11 cellular contexts compared by ENCODE assay signal in genomic region chr5:176744584-176744965, GRCh38.
A peak's percentile ranks its signal among the peaks of the same experiment; 100 is the strongest.
DNase-seq lines count a peak whose midpoint lies in the region; ATAC-seq and TF ChIP-seq lines count a peak whose summit lies in the region.
"Had no signal": no experiment of that assay in that cellular context is flagged by ENCODE, and none has a peak within 500 bp of the region (broad histone marks: within the 10 kb centered on the region; RNA-seq: fewer than 3 reads in every experiment).

No MANE protein-coding gene starts in this region.

- in situ Hi-C loops in G401 (cut with HindIII; ENCODE audit: low sequenced_read_pairs) = no loop called here
- in situ Hi-C loops in IMR-90 (cut with MboI; ENCODE audit: low sequenced_read_pairs) = no loop called here

- H4K91ac ChIP-seq in IMR-90 (ENCODE audit: insufficient read depth, low read depth, low read length) = no peak overlapping the region

- no TSS peak for BruUV-seq in IMR-90 (replicated peaks; lab: Mats Ljungman, UMichigan)

- H3K4me3 ChIP-seq in IMR-90 (ENCODE audit: insufficient read depth, low read depth, low read length) (no peak overlapping the region), cardiac fibroblast (replicated peaks in 1 of 2; ENCODE audit: low read depth in 2 of 2, low read length in 2 of 2) (no peak overlapping the region), neural progenitor cell (no peak overlapping the region)

- no peaks in the 10 kb centered on the region for H3K36me3 ChIP-seq in IMR-90 (ENCODE audit: control insufficient read depth, insufficient read depth, low read length)
- no peaks in the 10 kb centered on the region for H3K36me3 ChIP-seq in neural progenitor cell

- 61% methylated on average over 3 of the region's 8 CpGs; no CpG with 5 or more reads in 1 of the 2 experiments for WGBS in IMR-90 (ENCODE audit: extremely low coverage in 2 of 2, insufficient read length in 1 of 2), 2 experiments

- H3K27me3 Mint-ChIP-seq in neural progenitor cell (ENCODE audit: insufficient read depth, low read depth) = peaks cover 25% of the 10 kb centered on the region
- peaks cover 100% of the 10 kb centered on the region for H3K27me3 Mint-ChIP-seq in stimulated activated naive CD8-positive, alpha-beta T cell treated with anti-CD3 and anti-CD28 coated beads, Interleukin-15, amount 100 ng/mL, for 72 hours

- CTCF ChIA-PET in IMR-90 (lab: Yijun Ruan, JAX) = interaction anchor here (0.7 kb wide), 1 partner anchor 14 kb away, joined by 3 read pairs; no protein-coding TSS in a partner anchor

- no peak overlapping the region for H3K14ac ChIP-seq in IMR-90 (replicated peaks; ENCODE audit: low read depth, low read length)

- POLR2A ChIA-PET in IMR-90 (lab: Charles Lee; ENCODE audit: unreplicated experiment) = no interaction called here

- intact Hi-C loops in IMR-90 (cut with micrococcal nuclease) = no loop called here

- TF ChIP-seq POLR2A in IMR-90 (IDR thresholded peaks at IDR 0.05; ENCODE audit: low read depth, low read length) = no peak

- no peak overlapping the region for H3K23ac ChIP-seq in IMR-90 (ENCODE audit: low read depth, low read length)

- dilution Hi-C loops in IMR-90 (cut with HindIII; ENCODE audit: low sequenced_read_pairs, unreplicated experiment) = no loop called here

- H3K79me1 ChIP-seq in IMR-90 (ENCODE audit: low read depth in 1 of 2, low read length in 2 of 2) = no peaks in the 10 kb centered on the region

- H4K8ac ChIP-seq in IMR-90 (ENCODE audit: low read depth in 2 of 2, low read length in 2 of 2) = no peak overlapping the region

- no peak overlapping the region for H3K4ac ChIP-seq in IMR-90 (ENCODE audit: low read depth, low read length)

- no peak overlapping the region for H3K4me2 ChIP-seq in IMR-90 (ENCODE audit: low read depth, low read length)
- peak overlapping the region; percentile 70 for H3K4me2 ChIP-seq in neural progenitor cell

- no peak overlapping the region for H2BK15ac ChIP-seq in IMR-90 (ENCODE audit: low read depth, low read length)

- DNase-seq in G401 (ENCODE audit: low spot score) (peak; percentile 82), IMR-90 (no peak), cardiac fibroblast (ENCODE audit: low read depth in 2 of 2) (peak in 1 of 2 donors; percentile 10), neural progenitor cell (ENCODE audit: low spot score) (peak; percentile 53), SHP77 (lab: John Stamatoyannopoulos, UW) (no peak)
- DNase-seq in stimulated activated naive CD8-positive, alpha-beta T cell treated with anti-CD3 and anti-CD28 coated beads, Interleukin-15, amount 100 ng/mL, for 72 hours = no peak
- no peak for DNase-seq in activated CD4-positive, alpha-beta T cell treated with anti-CD3 and anti-CD28 coated beads, Interleukin-2, amount 50 U/mL, for 4 hours
- DNase-seq: activated naive CD4-positive, alpha-beta T cell; stimulated activated CD4-positive, alpha-beta T cell treated with anti-CD3 and anti-CD28 coated beads, Interleukin-4, amount 100 ng/mL, for 4 hours; T1000 had no signal

- no peaks in the 10 kb centered on the region for H3K36me3 Mint-ChIP-seq in neural progenitor cell

- no peaks in the 10 kb centered on the region for H3K9me3 Mint-ChIP-seq in neural progenitor cell
- no peaks in the 10 kb centered on the region for H3K9me3 Mint-ChIP-seq in stimulated activated naive CD8-positive, alpha-beta T cell treated with anti-CD3 and anti-CD28 coated beads, Interleukin-15, amount 100 ng/mL, for 72 hours

- H4K5ac ChIP-seq in IMR-90 (ENCODE audit: low read depth, low read length) = no peak overlapping the region

- H4K20me1 ChIP-seq in IMR-90 (ENCODE audit: insufficient read depth, low read length) = peaks cover 3% of the 10 kb centered on the region; the same call in 1 of the 2 replicates
- no peaks in the 10 kb centered on the region for H4K20me1 ChIP-seq in neural progenitor cell (ENCODE audit: low read depth)

- no peak overlapping the region for H3K56ac ChIP-seq in IMR-90 (ENCODE audit: extremely low read depth, insufficient read depth, low read length)

- H3F3A ChIP-seq in neural progenitor cell (ENCODE audit: low read depth) = peaks cover 51% of the 10 kb centered on the region

- no peak overlapping the region for H3K9ac ChIP-seq in IMR-90 (ENCODE audit: low read depth, low read length)
- H3K9ac ChIP-seq in neural progenitor cell = no peak overlapping the region

- H3K27me3 ChIP-seq in IMR-90 (ENCODE audit: control insufficient read depth, insufficient read depth, low read length) = peaks cover 83% of the 10 kb centered on the region
- H3K27me3 ChIP-seq in neural progenitor cell = peaks cover 17% of the 10 kb centered on the region

- no peak overlapping the region for H2BK5ac ChIP-seq in IMR-90 (ENCODE audit: low read depth, low read length, poor library complexity, severe bottlenecking)

- H3K4me1 ChIP-seq in IMR-90 (ENCODE audit: control insufficient read depth, insufficient read depth, low read length) (no peaks in the 10 kb centered on the region), neural progenitor cell (peaks cover 52% of the 10 kb centered on the region)

- H3K9me1 ChIP-seq in IMR-90 (ENCODE audit: insufficient read depth, low read length) = no peaks in the 10 kb centered on the region

- H3K27ac ChIP-seq in IMR-90 (ENCODE audit: insufficient read depth, low read length) = no peak overlapping the region
- no peak overlapping the region for H3K27ac ChIP-seq in neural progenitor cell

- H3K4me1 Mint-ChIP-seq in neural progenitor cell = peaks cover 57% of the 10 kb centered on the region
- peaks cover 34% of the 10 kb centered on the region for H3K4me1 Mint-ChIP-seq in stimulated activated naive CD8-positive, alpha-beta T cell treated with anti-CD3 and anti-CD28 coated beads, Interleukin-15, amount 100 ng/mL, for 72 hours

- H2AK5ac ChIP-seq in IMR-90 (ENCODE audit: low read depth, low read length) = no peak overlapping the region

- H2AK9ac ChIP-seq in IMR-90 (replicated peaks; ENCODE audit: low read depth, low read length, poor library complexity) = no peak overlapping the region

- no peak for TF ChIP-seq RAD21 in IMR-90 (IDR thresholded peaks at IDR 0.05; ENCODE audit: low read length)

- ATAC-seq in IMR-90 (ENCODE audit: low read depth) (no peak), GM19467 (IDR thresholded peaks at IDR 0.05; ENCODE audit: unreplicated experiment) (no peak)
- no peak for ATAC-seq in stimulated activated naive CD8-positive, alpha-beta T cell treated with anti-CD3 and anti-CD28 coated beads, Interleukin-15, amount 100 ng/mL, for 72 hours

- H3K79me2 ChIP-seq in neural progenitor cell (ENCODE audit: low read depth) = no peaks in the 10 kb centered on the region

- H2AFZ ChIP-seq in IMR-90 (replicated peaks; ENCODE audit: low read length, poor library complexity) (no peak overlapping the region), neural progenitor cell (replicated peaks) (peak overlapping the region; percentile 8)

- H2BK20ac ChIP-seq in IMR-90 (ENCODE audit: low read depth, low read length) = no peak overlapping the region

- no peak overlapping the region for H2BK120ac ChIP-seq in IMR-90 (ENCODE audit: low read depth, low read length)

- H3K9me3 ChIP-seq in IMR-90 (ENCODE audit: control insufficient read depth, insufficient read depth, low read length) = peaks cover 2% of the 10 kb centered on the region; the same call in 1 of the 2 replicates
- no peaks in the 10 kb centered on the region for H3K9me3 ChIP-seq in neural progenitor cell (ENCODE audit: low read depth)

- no peak overlapping the region for H3K4me3 Mint-ChIP-seq in neural progenitor cell
- H3K4me3 Mint-ChIP-seq in stimulated activated naive CD8-positive, alpha-beta T cell treated with anti-CD3 and anti-CD28 coated beads, Interleukin-15, amount 100 ng/mL, for 72 hours = no peak overlapping the region

- no peak overlapping the region for H3K27ac Mint-ChIP-seq in neural progenitor cell
- no peak overlapping the region for H3K27ac Mint-ChIP-seq in stimulated activated naive CD8-positive, alpha-beta T cell treated with anti-CD3 and anti-CD28 coated beads, Interleukin-15, amount 100 ng/mL, for 72 hours

- H3K18ac ChIP-seq in IMR-90 (ENCODE audit: low read depth, low read length) = no peak overlapping the region

- peak; percentile 17; the same call in 1 of the 2 replicates for TF ChIP-seq CTCF in IMR-90 (conservative IDR thresholded peaks at IDR 0.05; ENCODE audit: low read depth, low read length)
- TF ChIP-seq CTCF in cardiac fibroblast (IDR thresholded peaks at IDR 0.05; ENCODE audit: low read depth, low read length) = peak; percentile 28
- TF ChIP-seq CTCF in neural progenitor cell (IDR thresholded peaks at IDR 0.05) = peak; percentile 64

TF ChIP-seq in IMR-90, 13 proteins besides CTCF, POLR2A, EP300 and RAD21 (continues in another document):
- no peak for TF ChIP-seq SMC3 (IDR thresholded peaks at IDR 0.05; ENCODE audit: low read depth, low read length)
- TF ChIP-seq RCOR1 (IDR thresholded peaks at IDR 0.05; ENCODE audit: insufficient replicate concordance, low read length) = no peak
- TF ChIP-seq FOS (IDR thresholded peaks at IDR 0.05; ENCODE audit: low read depth, low read length) = no peak
- no peak for TF ChIP-seq ELK1 (IDR thresholded peaks at IDR 0.05; ENCODE audit: borderline replicate concordance, low read depth, low read length)
- TF ChIP-seq MAZ (IDR thresholded peaks at IDR 0.05; ENCODE audit: borderline replicate concordance, low read depth, low read length) = no peak
- no peak for TF ChIP-seq BHLHE40 (IDR thresholded peaks at IDR 0.05; ENCODE audit: low read depth, low read length)
- no peak for TF ChIP-seq CEBPB (IDR thresholded peaks at IDR 0.05; ENCODE audit: low read depth, low read length)
- TF ChIP-seq USF2 (IDR thresholded peaks at IDR 0.05; ENCODE audit: low read depth, low read length) = no peak
- no peak for TF ChIP-seq NFE2L2 (IDR thresholded peaks at IDR 0.05; ENCODE audit: low read depth, low read length)
- no peak for TF ChIP-seq MAFK (IDR thresholded peaks at IDR 0.05; ENCODE audit: low read depth, low read length)
- TF ChIP-seq RFX5 (IDR thresholded peaks at IDR 0.05; ENCODE audit: low read depth, low read length) = no peak

Comparison
In these comparisons a context has a peak if more than half of its experiments do, and no peak if none do; other contexts are left out.
1. DNase-seq: peak in G401 (single experiment) and neural progenitor cell (single experiment); none in IMR-90 (single experiment), SHP77 (0 of 2), stimulated activated naive CD8-positive, alpha-beta T cell treated with anti-CD3 and anti-CD28 coated beads, Interleukin-15, amount 100 ng/mL, for 72 hours (0 of 2) and activated CD4-positive, alpha-beta T cell treated with anti-CD3 and anti-CD28 coated beads, Interleukin-2, amount 50 U/mL, for 4 hours (0 of 2).
2. Peak in every context shown above with its lines, with median percentiles within 50 percentile points of each other: CTCF ChIP-seq.